Comparison of ENCODE assay signal across 25 cellular contexts in the genomic region with DNA sequence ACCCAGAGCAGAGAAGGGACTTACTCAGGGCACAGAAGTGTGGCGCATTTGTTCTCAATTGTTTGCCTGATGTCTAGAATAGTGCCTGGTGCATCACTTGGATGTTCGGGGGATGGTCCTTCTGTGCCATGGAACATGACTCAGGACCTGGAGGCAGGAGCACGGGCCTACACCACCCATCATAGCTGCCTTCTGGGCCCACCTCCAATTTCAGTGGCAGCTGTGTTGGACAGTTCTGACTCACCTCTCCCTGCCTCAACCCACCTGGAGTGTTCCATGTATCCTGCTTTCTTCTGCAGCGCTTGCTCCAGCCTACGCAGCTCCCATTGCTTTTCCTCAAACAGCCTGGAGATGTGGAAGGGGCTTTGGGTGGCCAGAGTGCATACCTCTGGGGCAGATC. TPM values are rescaled to one million over a fixed set of nuclear protein-coding genes. Genes with fewer than 3 reads are reported as not detected.
DNase-seq lines count a peak whose midpoint lies in the region; ATAC-seq and TF ChIP-seq lines count a peak whose summit lies in the region.
"Had no signal": no experiment of that assay in that cellular context is flagged by ENCODE, and none has a peak within 500 bp of the region (broad histone marks: within the 10 kb centered on the region; RNA-seq: fewer than 3 reads in every experiment).

No MANE protein-coding gene starts in this region.

- H3K4me3 ChIP-seq in RWPE2 (ENCODE audit: severe bottlenecking): no peak overlapping the region
- no peak overlapping the region for H3K4me3 ChIP-seq in stomach
- H3K4me3 ChIP-seq: BLaER1, K562, SJCRH30 had no signal

- no peak for TF ChIP-seq EP300 in stomach (IDR thresholded peaks at IDR 0.05)

- no peak overlapping the region for H3K27ac ChIP-seq in RWPE2 (ENCODE audit: poor library complexity, severe bottlenecking)
- no peak overlapping the region for H3K27ac ChIP-seq in foreskin keratinocyte
- H3K27ac ChIP-seq in stomach: no peak overlapping the region
- H3K27ac ChIP-seq: 22Rv1, BLaER1, SJCRH30 had no signal

- intact Hi-C loops in posterior cingulate gyrus (cut with DNase I): no loop called here
- intact Hi-C loops in stomach (cut with DNase I; ENCODE audit: low total_unique reads): no loop called here

- WGBS in stomach, 5 donors: 82 to 93% (median 87%) methylated on average over 3 to 5 of the region's 5 CpGs

- H3K4me3 Mint-ChIP-seq in progenitor cell of endocrine pancreas (ENCODE audit: low read depth): no peak overlapping the region
- H3K4me3 Mint-ChIP-seq: CD4-positive, alpha-beta T cell had no signal

- peaks cover 20% of the 10 kb centered on the region for H3K27me3 Mint-ChIP-seq in progenitor cell of endocrine pancreas

- peak; percentile 40 for DNase-seq in DMS53 (lab: John Stamatoyannopoulos, UW)
- DNase-seq in DMS53 treated with DMSO at 0.1 percent for 48 hours (lab: John Stamatoyannopoulos, UW; ENCODE audit: unreplicated experiment): no peak
- no peak for DNase-seq in RWPE2 (ENCODE audit: low spot score)
- DNase-seq in foreskin keratinocyte: peak in 1 of 2 donors; percentile 72
- DNase-seq in posterior cingulate gyrus: peak in 8 of 10 donors; percentile 20 to 91 (median 55)
- no peak for DNase-seq in stomach
- no peak for DNase-seq in progenitor cell of endocrine pancreas (ENCODE audit: low spot score, unreplicated experiment)
- no peak for DNase-seq in hepatic stellate cell (ENCODE audit: low spot score)
- DNase-seq: ACHN; CD4-positive, alpha-beta T cell; COR-L47; DND-41; NCI-H1105; NCI-H146; NCI-H2029; NCI-H2227 treated with DMSO at 0.1 percent for 48 hours; NCI-H510A; NK-92 treated with Interleukin-12 subunit alpha and Interleukin-12 subunit beta, amount 100 ng/mL, for 24 hours; SJCRH30 had no signal

- H3K36me3 Mint-ChIP-seq in progenitor cell of endocrine pancreas (ENCODE audit: insufficient read depth): no peaks in the 10 kb centered on the region

- H3K27me3 ChIP-seq in RWPE2 (ENCODE audit: insufficient read depth, poor library complexity, severe bottlenecking): peaks cover 2% of the 10 kb centered on the region
- H3K27me3 ChIP-seq in foreskin keratinocyte: peaks cover 53% of the 10 kb centered on the region
- H3K27me3 ChIP-seq in stomach: peaks cover 0 to 8% (median 0%) of the 10 kb centered on the region in 3 donors
- H3K27me3 ChIP-seq: BLaER1, SJCRH30 had no signal

- H3K36me3 ChIP-seq in RWPE2 (ENCODE audit: low read depth) (no peaks in the 10 kb centered on the region), stomach (no peaks in the 10 kb centered on the region)
- H3K36me3 ChIP-seq: BLaER1, SJCRH30 had no signal

- no peak for TF ChIP-seq POLR2A in stomach (IDR thresholded peaks at IDR 0.05)

- TF ChIP-seq CTCF in RWPE2 (IDR thresholded peaks at IDR 0.05; ENCODE audit: poor library complexity, severe bottlenecking): no peak
- TF ChIP-seq CTCF in foreskin keratinocyte (conservative IDR thresholded peaks at IDR 0.05): no peak
- TF ChIP-seq CTCF in stomach (IDR thresholded peaks at IDR 0.05): no peak
- TF ChIP-seq CTCF in progenitor cell of endocrine pancreas (IDR thresholded peaks at IDR 0.05; ENCODE audit: unreplicated experiment): no peak

- H3K4me1 ChIP-seq in RWPE2 (ENCODE audit: insufficient read depth, poor library complexity, severe bottlenecking): no peaks in the 10 kb centered on the region
- H3K4me1 ChIP-seq in foreskin keratinocyte: no peaks in the 10 kb centered on the region
- no peaks in the 10 kb centered on the region for H3K4me1 ChIP-seq in stomach
- H3K4me1 ChIP-seq: BLaER1, SJCRH30 had no signal

- ATAC-seq in RWPE2 (ENCODE audit: low read depth): peak; percentile 85
- peak; percentile 92 for ATAC-seq in foreskin keratinocyte
- ATAC-seq: K562, Panc1 had no signal

- H3K27ac Mint-ChIP-seq in progenitor cell of endocrine pancreas: no peak overlapping the region
- H3K27ac Mint-ChIP-seq: CD4-positive, alpha-beta T cell had no signal

- no peaks in the 10 kb centered on the region for H3K4me1 Mint-ChIP-seq in progenitor cell of endocrine pancreas (ENCODE audit: low read depth)

- no peaks in the 10 kb centered on the region for H3K9me3 Mint-ChIP-seq in progenitor cell of endocrine pancreas (ENCODE audit: low read depth)
- H3K9me3 Mint-ChIP-seq: CD4-positive, alpha-beta T cell had no signal

- no peaks in the 10 kb centered on the region for H3K9me3 ChIP-seq in RWPE2 (ENCODE audit: severe bottlenecking)
- H3K9me3 ChIP-seq in stomach: peaks cover 0 to 4% (median 0%) of the 10 kb centered on the region in 4 donors
- H3K9me3 ChIP-seq: BLaER1, SJCRH30 had no signal

RNA-seq across cellular contexts. Expression of gene CXCL14, which starts 12.5 kb away (rescaled TPM):
- total RNA-seq in foreskin keratinocyte: 0.42 and 0.44 TPM in 2 replicates
- 0.48 and 0.57 TPM in 2 replicates for polyA plus RNA-seq in foreskin keratinocyte
- total RNA-seq in stomach: 10 to 100 TPM in 3 of 5 donors, not detected in 2; 15.6 to 82.0 (median 27.9) TPM
- polyA plus RNA-seq in stomach: 10 to 100 TPM; 12.7 to 51.6 (median 36.3) TPM
- 6.1 and 10.1 TPM in 2 replicates for total RNA-seq in progenitor cell of endocrine pancreas
- total RNA-seq: CD4-positive, alpha-beta T cell; G401; K562; SJCRH30 had no signal
- polyA plus RNA-seq: K562 had no signal

RNA-seq across cellular contexts. Expression of gene NEUROG1, which starts 55.5 kb away (rescaled TPM):
- total RNA-seq in foreskin keratinocyte: not detected in 2 replicates
- polyA plus RNA-seq in foreskin keratinocyte: not detected in 2 replicates
- not detected for total RNA-seq in stomach
- not detected for polyA plus RNA-seq in stomach
- not detected in 2 replicates for total RNA-seq in progenitor cell of endocrine pancreas
- total RNA-seq: CD4-positive, alpha-beta T cell; G401; H4; K562; SJCRH30 had no signal
- polyA plus RNA-seq: K562 had no signal

Comparison
In these comparisons a context has a peak if more than half of its experiments do, and no peak if none do; other contexts are left out.
1. DNase-seq: peak in DMS53 (single experiment) and posterior cingulate gyrus (8 of 10); none in DMS53 treated with DMSO at 0.1 percent for 48 hours (single experiment), RWPE2 (single experiment), stomach (single experiment), progenitor cell of endocrine pancreas (single experiment) and hepatic stellate cell (single experiment).